In the genomic region with DNA sequence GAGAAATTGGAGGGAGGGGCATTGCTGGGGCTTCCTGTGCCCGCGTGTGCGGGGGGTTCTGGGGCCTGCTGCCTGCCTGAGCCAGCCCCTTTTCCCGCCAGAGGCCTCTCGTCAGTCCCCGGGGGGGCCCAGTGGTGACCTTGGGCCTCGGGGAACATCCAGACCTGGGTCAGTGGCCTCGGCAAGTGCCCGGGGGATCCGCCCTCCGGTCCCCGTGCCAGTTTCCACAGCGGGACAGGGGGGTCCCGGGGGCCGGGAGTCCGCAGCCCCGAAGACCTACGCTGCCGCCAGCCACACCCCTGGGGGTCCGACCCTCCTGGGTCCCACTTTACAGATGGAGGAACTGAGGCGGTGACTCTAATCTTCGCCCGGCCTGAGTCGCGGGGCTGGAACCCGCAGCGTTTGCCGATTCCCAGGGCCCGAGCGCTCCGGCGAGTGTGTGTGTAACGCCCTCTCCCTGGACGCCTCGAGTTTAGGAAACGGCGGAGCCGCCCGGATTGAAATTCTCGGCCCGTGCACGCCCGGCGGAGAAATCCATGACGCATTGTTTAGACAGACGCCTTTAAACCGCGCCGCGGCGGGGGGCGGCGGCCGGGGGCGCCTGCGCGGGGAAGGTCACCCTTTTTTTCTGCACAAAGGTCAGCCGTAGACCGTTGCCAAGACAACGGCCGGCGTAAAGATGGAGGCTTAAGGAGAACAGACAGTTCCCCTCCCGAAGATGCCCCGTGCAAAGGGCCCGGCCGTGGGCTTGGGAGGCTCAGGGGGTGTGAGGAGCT, we compare ENCODE assay signal across 1 cellular context.
A peak's percentile ranks its signal among the peaks of the same experiment; 100 is the strongest.
TF ChIP-seq lines count a peak whose summit lies in the region.

No MANE protein-coding gene starts in this region.

TF ChIP-seq in HepG2, 621 proteins besides CTCF, POLR2A, EP300 and RAD21 (continued from another document and continues in another):
- TF ChIP-seq, protein P1, sequence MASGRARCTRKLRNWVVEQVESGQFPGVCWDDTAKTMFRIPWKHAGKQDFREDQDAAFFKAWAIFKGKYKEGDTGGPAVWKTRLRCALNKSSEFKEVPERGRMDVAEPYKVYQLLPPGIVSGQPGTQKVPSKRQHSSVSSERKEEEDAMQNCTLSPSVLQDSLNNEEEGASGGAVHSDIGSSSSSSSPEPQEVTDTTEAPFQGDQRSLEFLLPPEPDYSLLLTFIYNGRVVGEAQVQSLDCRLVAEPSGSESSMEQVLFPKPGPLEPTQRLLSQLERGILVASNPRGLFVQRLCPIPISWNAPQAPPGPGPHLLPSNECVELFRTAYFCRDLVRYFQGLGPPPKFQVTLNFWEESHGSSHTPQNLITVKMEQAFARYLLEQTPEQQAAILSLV (CRISPR knock-in tag; IDR thresholded peaks at IDR 0.05; ENCODE audit: borderline replicate concordance) = peak; percentile 44; the same call in 1 of the 2 replicates
- TF ChIP-seq, protein P2, sequence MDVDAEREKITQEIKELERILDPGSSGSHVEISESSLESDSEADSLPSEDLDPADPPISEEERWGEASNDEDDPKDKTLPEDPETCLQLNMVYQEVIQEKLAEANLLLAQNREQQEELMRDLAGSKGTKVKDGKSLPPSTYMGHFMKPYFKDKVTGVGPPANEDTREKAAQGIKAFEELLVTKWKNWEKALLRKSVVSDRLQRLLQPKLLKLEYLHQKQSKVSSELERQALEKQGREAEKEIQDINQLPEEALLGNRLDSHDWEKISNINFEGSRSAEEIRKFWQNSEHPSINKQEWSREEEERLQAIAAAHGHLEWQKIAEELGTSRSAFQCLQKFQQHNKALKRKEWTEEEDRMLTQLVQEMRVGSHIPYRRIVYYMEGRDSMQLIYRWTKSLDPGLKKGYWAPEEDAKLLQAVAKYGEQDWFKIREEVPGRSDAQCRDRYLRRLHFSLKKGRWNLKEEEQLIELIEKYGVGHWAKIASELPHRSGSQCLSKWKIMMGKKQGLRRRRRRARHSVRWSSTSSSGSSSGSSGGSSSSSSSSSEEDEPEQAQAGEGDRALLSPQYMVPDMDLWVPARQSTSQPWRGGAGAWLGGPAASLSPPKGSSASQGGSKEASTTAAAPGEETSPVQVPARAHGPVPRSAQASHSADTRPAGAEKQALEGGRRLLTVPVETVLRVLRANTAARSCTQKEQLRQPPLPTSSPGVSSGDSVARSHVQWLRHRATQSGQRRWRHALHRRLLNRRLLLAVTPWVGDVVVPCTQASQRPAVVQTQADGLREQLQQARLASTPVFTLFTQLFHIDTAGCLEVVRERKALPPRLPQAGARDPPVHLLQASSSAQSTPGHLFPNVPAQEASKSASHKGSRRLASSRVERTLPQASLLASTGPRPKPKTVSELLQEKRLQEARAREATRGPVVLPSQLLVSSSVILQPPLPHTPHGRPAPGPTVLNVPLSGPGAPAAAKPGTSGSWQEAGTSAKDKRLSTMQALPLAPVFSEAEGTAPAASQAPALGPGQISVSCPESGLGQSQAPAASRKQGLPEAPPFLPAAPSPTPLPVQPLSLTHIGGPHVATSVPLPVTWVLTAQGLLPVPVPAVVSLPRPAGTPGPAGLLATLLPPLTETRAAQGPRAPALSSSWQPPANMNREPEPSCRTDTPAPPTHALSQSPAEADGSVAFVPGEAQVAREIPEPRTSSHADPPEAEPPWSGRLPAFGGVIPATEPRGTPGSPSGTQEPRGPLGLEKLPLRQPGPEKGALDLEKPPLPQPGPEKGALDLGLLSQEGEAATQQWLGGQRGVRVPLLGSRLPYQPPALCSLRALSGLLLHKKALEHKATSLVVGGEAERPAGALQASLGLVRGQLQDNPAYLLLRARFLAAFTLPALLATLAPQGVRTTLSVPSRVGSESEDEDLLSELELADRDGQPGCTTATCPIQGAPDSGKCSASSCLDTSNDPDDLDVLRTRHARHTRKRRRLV (CRISPR knock-in tag; IDR thresholded peaks at IDR 0.05) = no peak
- TF ChIP-seq HOXA3 (CRISPR knock-in tag; IDR thresholded peaks at IDR 0.05) (peak; percentile 70; the same call in 1 of the 2 replicates), ZNF777 (CRISPR knock-in tag; IDR thresholded peaks at IDR 0.05) (peak; percentile 41; the same call in 1 of the 2 replicates), PTBP1 (IDR thresholded peaks at IDR 0.05; ENCODE audit: low read depth, low read length, poor library complexity, severe bottlenecking) (peak; percentile 54), ZMYM3 (CRISPR knock-in tag; IDR thresholded peaks at IDR 0.05) (0 out of 2 replicates have a peak, but pooled peaks have one; percentile 33), ZNF792 (CRISPR knock-in tag; IDR thresholded peaks at IDR 0.05) (no peak), MTA3 (CRISPR knock-in tag; IDR thresholded peaks at IDR 0.05) (no peak), KLF13 (CRISPR knock-in tag; IDR thresholded peaks at IDR 0.05) (no peak), ZNF839 (CRISPR knock-in tag; IDR thresholded peaks at IDR 0.05; ENCODE audit: borderline replicate concordance) (no peak), MIXL1 (CRISPR knock-in tag; IDR thresholded peaks at IDR 0.05) (no peak), HNF4A (CRISPR knock-in tag; IDR thresholded peaks at IDR 0.05) (peak; percentile 25; the same call in 1 of the 2 replicates), CBX1 (IDR thresholded peaks at IDR 0.05; ENCODE audit: low read depth) (no peak), ZNF768 (CRISPR knock-in tag; IDR thresholded peaks at IDR 0.05) (no peak), NCOR1 (IDR thresholded peaks at IDR 0.05; ENCODE audit: borderline replicate concordance, low read length) (peak; percentile 71; the same call in 1 of the 2 replicates), KDM5A (IDR thresholded peaks at IDR 0.05; ENCODE audit: borderline replicate concordance, low read length) (no peak), ZNF30 (CRISPR knock-in tag; IDR thresholded peaks at IDR 0.05) (no peak), ZFP37 (CRISPR knock-in tag; IDR thresholded peaks at IDR 0.05; ENCODE audit: borderline replicate concordance) (no peak), NR2C2 (CRISPR knock-in tag; IDR thresholded peaks at IDR 0.05; ENCODE audit: borderline replicate concordance) (peak; percentile 92), EHMT2 (IDR thresholded peaks at IDR 0.05; ENCODE audit: borderline replicate concordance, low read depth, low read length) (no peak), ZBTB1 (CRISPR knock-in tag; IDR thresholded peaks at IDR 0.05; ENCODE audit: borderline replicate concordance) (no peak), ZNF605 (CRISPR knock-in tag; IDR thresholded peaks at IDR 0.05) (peak; percentile 91), SMAD1 (CRISPR knock-in tag; IDR thresholded peaks at IDR 0.05; ENCODE audit: borderline replicate concordance, low read depth) (no peak), NAIF1 (CRISPR knock-in tag; IDR thresholded peaks at IDR 0.05; ENCODE audit: borderline replicate concordance) (peak; percentile 72; the same call in 1 of the 2 replicates), ZNF549 (CRISPR knock-in tag; IDR thresholded peaks at IDR 0.05) (no peak), YEATS2 (CRISPR knock-in tag; IDR thresholded peaks at IDR 0.05; ENCODE audit: borderline replicate concordance) (peak; percentile 50; the same call in 1 of the 2 replicates), ZMYM4 (CRISPR knock-in tag; IDR thresholded peaks at IDR 0.05) (no peak)
- TF ChIP-seq, protein P3, sequence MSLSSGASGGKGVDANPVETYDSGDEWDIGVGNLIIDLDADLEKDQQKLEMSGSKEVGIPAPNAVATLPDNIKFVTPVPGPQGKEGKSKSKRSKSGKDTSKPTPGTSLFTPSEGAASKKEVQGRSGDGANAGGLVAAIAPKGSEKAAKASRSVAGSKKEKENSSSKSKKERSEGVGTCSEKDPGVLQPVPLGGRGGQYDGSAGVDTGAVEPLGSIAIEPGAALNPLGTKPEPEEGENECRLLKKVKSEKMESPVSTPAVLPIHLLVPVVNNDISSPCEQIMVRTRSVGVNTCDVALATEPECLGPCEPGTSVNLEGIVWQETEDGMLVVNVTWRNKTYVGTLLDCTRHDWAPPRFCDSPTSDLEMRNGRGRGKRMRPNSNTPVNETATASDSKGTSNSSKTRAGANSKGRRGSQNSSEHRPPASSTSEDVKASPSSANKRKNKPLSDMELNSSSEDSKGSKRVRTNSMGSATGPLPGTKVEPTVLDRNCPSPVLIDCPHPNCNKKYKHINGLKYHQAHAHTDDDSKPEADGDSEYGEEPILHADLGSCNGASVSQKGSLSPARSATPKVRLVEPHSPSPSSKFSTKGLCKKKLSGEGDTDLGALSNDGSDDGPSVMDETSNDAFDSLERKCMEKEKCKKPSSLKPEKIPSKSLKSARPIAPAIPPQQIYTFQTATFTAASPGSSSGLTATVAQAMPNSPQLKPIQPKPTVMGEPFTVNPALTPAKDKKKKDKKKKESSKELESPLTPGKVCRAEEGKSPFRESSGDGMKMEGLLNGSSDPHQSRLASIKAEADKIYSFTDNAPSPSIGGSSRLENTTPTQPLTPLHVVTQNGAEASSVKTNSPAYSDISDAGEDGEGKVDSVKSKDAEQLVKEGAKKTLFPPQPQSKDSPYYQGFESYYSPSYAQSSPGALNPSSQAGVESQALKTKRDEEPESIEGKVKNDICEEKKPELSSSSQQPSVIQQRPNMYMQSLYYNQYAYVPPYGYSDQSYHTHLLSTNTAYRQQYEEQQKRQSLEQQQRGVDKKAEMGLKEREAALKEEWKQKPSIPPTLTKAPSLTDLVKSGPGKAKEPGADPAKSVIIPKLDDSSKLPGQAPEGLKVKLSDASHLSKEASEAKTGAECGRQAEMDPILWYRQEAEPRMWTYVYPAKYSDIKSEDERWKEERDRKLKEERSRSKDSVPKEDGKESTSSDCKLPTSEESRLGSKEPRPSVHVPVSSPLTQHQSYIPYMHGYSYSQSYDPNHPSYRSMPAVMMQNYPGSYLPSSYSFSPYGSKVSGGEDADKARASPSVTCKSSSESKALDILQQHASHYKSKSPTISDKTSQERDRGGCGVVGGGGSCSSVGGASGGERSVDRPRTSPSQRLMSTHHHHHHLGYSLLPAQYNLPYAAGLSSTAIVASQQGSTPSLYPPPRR (CRISPR knock-in tag; IDR thresholded peaks at IDR 0.05; ENCODE audit: borderline replicate concordance) = no peak
- TF ChIP-seq, protein P4, sequence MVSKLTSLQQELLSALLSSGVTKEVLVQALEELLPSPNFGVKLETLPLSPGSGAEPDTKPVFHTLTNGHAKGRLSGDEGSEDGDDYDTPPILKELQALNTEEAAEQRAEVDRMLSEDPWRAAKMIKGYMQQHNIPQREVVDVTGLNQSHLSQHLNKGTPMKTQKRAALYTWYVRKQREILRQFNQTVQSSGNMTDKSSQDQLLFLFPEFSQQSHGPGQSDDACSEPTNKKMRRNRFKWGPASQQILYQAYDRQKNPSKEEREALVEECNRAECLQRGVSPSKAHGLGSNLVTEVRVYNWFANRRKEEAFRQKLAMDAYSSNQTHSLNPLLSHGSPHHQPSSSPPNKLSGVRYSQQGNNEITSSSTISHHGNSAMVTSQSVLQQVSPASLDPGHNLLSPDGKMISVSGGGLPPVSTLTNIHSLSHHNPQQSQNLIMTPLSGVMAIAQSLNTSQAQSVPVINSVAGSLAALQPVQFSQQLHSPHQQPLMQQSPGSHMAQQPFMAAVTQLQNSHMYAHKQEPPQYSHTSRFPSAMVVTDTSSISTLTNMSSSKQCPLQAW (CRISPR knock-in tag; IDR thresholded peaks at IDR 0.05) = no peak; the same call in 1 of the 2 replicates
- TF ChIP-seq, protein P5, sequence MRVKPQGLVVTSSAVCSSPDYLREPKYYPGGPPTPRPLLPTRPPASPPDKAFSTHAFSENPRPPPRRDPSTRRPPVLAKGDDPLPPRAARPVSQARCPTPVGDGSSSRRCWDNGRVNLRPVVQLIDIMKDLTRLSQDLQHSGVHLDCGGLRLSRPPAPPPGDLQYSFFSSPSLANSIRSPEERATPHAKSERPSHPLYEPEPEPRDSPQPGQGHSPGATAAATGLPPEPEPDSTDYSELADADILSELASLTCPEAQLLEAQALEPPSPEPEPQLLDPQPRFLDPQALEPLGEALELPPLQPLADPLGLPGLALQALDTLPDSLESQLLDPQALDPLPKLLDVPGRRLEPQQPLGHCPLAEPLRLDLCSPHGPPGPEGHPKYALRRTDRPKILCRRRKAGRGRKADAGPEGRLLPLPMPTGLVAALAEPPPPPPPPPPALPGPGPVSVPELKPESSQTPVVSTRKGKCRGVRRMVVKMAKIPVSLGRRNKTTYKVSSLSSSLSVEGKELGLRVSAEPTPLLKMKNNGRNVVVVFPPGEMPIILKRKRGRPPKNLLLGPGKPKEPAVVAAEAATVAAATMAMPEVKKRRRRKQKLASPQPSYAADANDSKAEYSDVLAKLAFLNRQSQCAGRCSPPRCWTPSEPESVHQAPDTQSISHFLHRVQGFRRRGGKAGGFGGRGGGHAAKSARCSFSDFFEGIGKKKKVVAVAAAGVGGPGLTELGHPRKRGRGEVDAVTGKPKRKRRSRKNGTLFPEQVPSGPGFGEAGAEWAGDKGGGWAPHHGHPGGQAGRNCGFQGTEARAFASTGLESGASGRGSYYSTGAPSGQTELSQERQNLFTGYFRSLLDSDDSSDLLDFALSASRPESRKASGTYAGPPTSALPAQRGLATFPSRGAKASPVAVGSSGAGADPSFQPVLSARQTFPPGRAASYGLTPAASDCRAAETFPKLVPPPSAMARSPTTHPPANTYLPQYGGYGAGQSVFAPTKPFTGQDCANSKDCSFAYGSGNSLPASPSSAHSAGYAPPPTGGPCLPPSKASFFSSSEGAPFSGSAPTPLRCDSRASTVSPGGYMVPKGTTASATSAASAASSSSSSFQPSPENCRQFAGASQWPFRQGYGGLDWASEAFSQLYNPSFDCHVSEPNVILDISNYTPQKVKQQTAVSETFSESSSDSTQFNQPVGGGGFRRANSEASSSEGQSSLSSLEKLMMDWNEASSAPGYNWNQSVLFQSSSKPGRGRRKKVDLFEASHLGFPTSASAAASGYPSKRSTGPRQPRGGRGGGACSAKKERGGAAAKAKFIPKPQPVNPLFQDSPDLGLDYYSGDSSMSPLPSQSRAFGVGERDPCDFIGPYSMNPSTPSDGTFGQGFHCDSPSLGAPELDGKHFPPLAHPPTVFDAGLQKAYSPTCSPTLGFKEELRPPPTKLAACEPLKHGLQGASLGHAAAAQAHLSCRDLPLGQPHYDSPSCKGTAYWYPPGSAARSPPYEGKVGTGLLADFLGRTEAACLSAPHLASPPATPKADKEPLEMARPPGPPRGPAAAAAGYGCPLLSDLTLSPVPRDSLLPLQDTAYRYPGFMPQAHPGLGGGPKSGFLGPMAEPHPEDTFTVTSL (CRISPR knock-in tag; IDR thresholded peaks at IDR 0.05; ENCODE audit: borderline replicate concordance) = peak; percentile 43; the same call in 1 of the 2 replicates
- TF ChIP-seq, protein P6, sequence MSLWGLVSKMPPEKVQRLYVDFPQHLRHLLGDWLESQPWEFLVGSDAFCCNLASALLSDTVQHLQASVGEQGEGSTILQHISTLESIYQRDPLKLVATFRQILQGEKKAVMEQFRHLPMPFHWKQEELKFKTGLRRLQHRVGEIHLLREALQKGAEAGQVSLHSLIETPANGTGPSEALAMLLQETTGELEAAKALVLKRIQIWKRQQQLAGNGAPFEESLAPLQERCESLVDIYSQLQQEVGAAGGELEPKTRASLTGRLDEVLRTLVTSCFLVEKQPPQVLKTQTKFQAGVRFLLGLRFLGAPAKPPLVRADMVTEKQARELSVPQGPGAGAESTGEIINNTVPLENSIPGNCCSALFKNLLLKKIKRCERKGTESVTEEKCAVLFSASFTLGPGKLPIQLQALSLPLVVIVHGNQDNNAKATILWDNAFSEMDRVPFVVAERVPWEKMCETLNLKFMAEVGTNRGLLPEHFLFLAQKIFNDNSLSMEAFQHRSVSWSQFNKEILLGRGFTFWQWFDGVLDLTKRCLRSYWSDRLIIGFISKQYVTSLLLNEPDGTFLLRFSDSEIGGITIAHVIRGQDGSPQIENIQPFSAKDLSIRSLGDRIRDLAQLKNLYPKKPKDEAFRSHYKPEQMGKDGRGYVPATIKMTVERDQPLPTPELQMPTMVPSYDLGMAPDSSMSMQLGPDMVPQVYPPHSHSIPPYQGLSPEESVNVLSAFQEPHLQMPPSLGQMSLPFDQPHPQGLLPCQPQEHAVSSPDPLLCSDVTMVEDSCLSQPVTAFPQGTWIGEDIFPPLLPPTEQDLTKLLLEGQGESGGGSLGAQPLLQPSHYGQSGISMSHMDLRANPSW (CRISPR knock-in tag; IDR thresholded peaks at IDR 0.05; ENCODE audit: borderline replicate concordance) = peak; percentile 62; the same call in 1 of the 2 replicates
